ENCODE assay signal across 26 cellular contexts in genomic region chr9:133943036-133943780, GRCh38. TPM values are rescaled to one million over a fixed set of nuclear protein-coding genes. Genes with fewer than 3 reads are reported as not detected.
DNase-seq lines count a peak whose midpoint lies in the region; ATAC-seq, FAIRE-seq and TF ChIP-seq lines count a peak whose summit lies in the region.
"Had no signal": no experiment of that assay in that cellular context is flagged by ENCODE, and none has a peak within 500 bp of the region (broad histone marks: within the 10 kb centered on the region; RNA-seq: fewer than 3 reads in every experiment).

No MANE protein-coding gene starts in this region.

- intact Hi-C loops in mammary epithelial cell (cut with micrococcal nuclease), result no loop called here
- intact Hi-C loops in MCF 10A (cut with micrococcal nuclease), result no loop called here
- intact Hi-C loops in aorta (cut with DNase I), result no loop called here

- BruUV-seq in mammary epithelial cell (replicated peaks; lab: Mats Ljungman, UMichigan) (no TSS peak), MCF 10A (replicated peaks; lab: Mats Ljungman, UMichigan) (no TSS peak)

- TF ChIP-seq EP300 in H1 (IDR thresholded peaks at IDR 0.05; ENCODE audit: borderline replicate concordance in 1 of 2, low read depth in 2 of 2, low read length in 2 of 2), result no peak

- POLR2A ChIA-PET in MCF 10A (lab: Yijun Ruan, JAX), result no interaction called here
- POLR2A ChIA-PET in H1 (lab: Charles Lee; ENCODE audit: partially characterized antibody), result no interaction called here

- ATAC-seq in aorta (ENCODE audit: low FRiP score) (no peak), GM19397 (IDR thresholded peaks at IDR 0.05; ENCODE audit: unreplicated experiment) (no peak)
- ATAC-seq in activated CD8-positive, alpha-beta memory T cell treated with anti-CD3 and anti-CD28 coated beads, Interleukin-2, amount 10 ng/mL, durations not matched to agents 7 days and 5 days, result no peak

- H3K14ac ChIP-seq in H1 (ENCODE audit: insufficient read length), result no peak overlapping the region

- TF ChIP-seq CTCF in mammary epithelial cell (conservative IDR thresholded peaks at IDR 0.05 in 1 of 2, IDR thresholded peaks at IDR 0.05 in 1 of 2; ENCODE audit: extremely low read depth in 1 of 2, insufficient read depth in 1 of 2, low read depth in 1 of 2, low read length in 2 of 2) (no peak), MCF 10A (IDR thresholded peaks at IDR 0.05; ENCODE audit: unreplicated experiment) (no peak), H1 (IDR thresholded peaks at IDR 0.05; ENCODE audit: control extremely low read depth in 1 of 3, insufficient read depth in 1 of 3, low read depth in 1 of 3, low read length in 3 of 3) (no peak), osteoblast (IDR thresholded peaks at IDR 0.05; ENCODE audit: extremely low read depth, low read depth, low read length) (no peak)

- H3K27me3 ChIP-seq in mammary epithelial cell (ENCODE audit: insufficient read depth, low read length) (no peaks in the 10 kb centered on the region), H1 (replicated peaks in 1 of 4; ENCODE audit: control insufficient read depth in 3 of 4, extremely low read depth in 1 of 4, insufficient read depth in 3 of 4, low read length in 3 of 4) (no peaks in the 10 kb centered on the region), osteoblast (ENCODE audit: insufficient read depth, low read length) (no peaks in the 10 kb centered on the region), aorta (ENCODE audit: control insufficient read depth in 1 of 2, insufficient read depth in 2 of 2, low read length in 1 of 2) (no peaks in the 10 kb centered on the region)
- H3K27me3 ChIP-seq: brain microvascular endothelial cell had no signal

- H3K9me3 ChIP-seq in mammary epithelial cell (replicated peaks; ENCODE audit: insufficient read depth, low read length) (no peaks in the 10 kb centered on the region), H1 (ENCODE audit: insufficient read depth in 2 of 2, low read depth in 1 of 2, low read length in 1 of 2) (no peaks in the 10 kb centered on the region), osteoblast (ENCODE audit: low read depth, low read length) (no peaks in the 10 kb centered on the region), aorta (ENCODE audit: control insufficient read depth, low read length) (no peaks in the 10 kb centered on the region)

- H3K36me3 ChIP-seq in mammary epithelial cell (ENCODE audit: insufficient read depth, low read length) (peaks cover 4% of the 10 kb centered on the region), H1 (ENCODE audit: control insufficient read depth in 2 of 4, insufficient read depth in 4 of 4, low read length in 3 of 4) (no peaks in the 10 kb centered on the region; a peak in 1 of 8 replicates), osteoblast (ENCODE audit: insufficient read depth, low read length) (peaks cover 4% of the 10 kb centered on the region), aorta (ENCODE audit: control insufficient read depth in 1 of 2, insufficient read depth in 2 of 2, low read length in 1 of 2) (no peaks in the 10 kb centered on the region)

- no peak overlapping the region; the same call in 1 of the 2 replicates for H2AK5ac ChIP-seq in H1 (ENCODE audit: low read depth, low read length)

- H3K4me2 ChIP-seq in mammary epithelial cell (ENCODE audit: insufficient read depth, low read depth, low read length) (no peak overlapping the region), H1 (ENCODE audit: insufficient read depth in 1 of 2, low read depth in 2 of 2, low read length in 2 of 2) (no peak overlapping the region), osteoblast (ENCODE audit: insufficient read depth, low read length) (no peak overlapping the region)

- H3K36me3 Mint-ChIP-seq in MCF 10A (ENCODE audit: insufficient read depth, unreplicated experiment), result peaks cover 11% of the 10 kb centered on the region
- H3K36me3 Mint-ChIP-seq in activated CD8-positive, alpha-beta memory T cell treated with anti-CD3 and anti-CD28 coated beads, Interleukin-2, amount 10 ng/mL, durations not matched to agents 7 days and 5 days, result no peaks in the 10 kb centered on the region

- in situ Hi-C loops in mammary epithelial cell (cut with MboI; ENCODE audit: low sequenced_read_pairs in 2 of 2), result no loop called here

- 89% methylated on average over 14 of the region's 17 CpGs for WGBS in mammary epithelial cell (ENCODE audit: low coverage, missing lambda C conversion rate)
- 87% methylated on average over 17 of the region's 17 CpGs; no CpG with 5 or more reads in 1 of the 2 experiments for WGBS in H1 (ENCODE audit: extremely low coverage in 1 of 2, insufficient coverage in 1 of 2, insufficient read length in 1 of 2, insufficient replicate concordance in 2 of 2, low coverage in 1 of 2, low lambda C conversion rate in 2 of 2, missing lambda C conversion rate in 1 of 2), 2 experiments
- WGBS in aorta, 2 donors, result 93 to 96% methylated on average over 17 of the region's 17 CpGs

- DNase-seq in mammary epithelial cell (no peak), MCF 10A (ENCODE audit: unreplicated experiment) (no peak), H1 (ENCODE audit: low read depth in 1 of 2, low spot score in 2 of 2) (no peak), osteoblast (ENCODE audit: insufficient read length, low spot score, missing footprints) (peak; percentile 66), aorta (peak; percentile 32 to 57)
- DNase-seq in stimulated activated CD8-positive, alpha-beta memory T cell treated with anti-CD3 and anti-CD28 coated beads, Interleukin-4, amount 100 ng/mL, for 48 hours, result no peak
- DNase-seq in activated CD8-positive, alpha-beta memory T cell treated with anti-CD3 and anti-CD28 coated beads, Interleukin-2, amount 10 ng/mL, durations not matched to agents 7 days and 5 days, result no peak
- DNase-seq: 8988T; activated B cell treated with CpG ODN at 0.5 μM for 24 hours; activated CD4-positive, alpha-beta T cell treated with anti-CD3 and anti-CD28 coated beads, Interleukin-2, amount 50 U/mL, for 1 hour; activated naive CD4-positive, alpha-beta T cell; activated T-cell treated with anti-CD3 and anti-CD28 coated beads, Interleukin-2, amount 50 U/mL, for 48 hours; brain microvascular endothelial cell; CD4-positive, alpha-beta T cell; islet precursor cell; Karpas-422; NCI-H1436; NCI-H2081 treated with DMSO at 0.1 percent for 48 hours; NCI-H226; NCI-H69; T1000 had no signal

- H2BK120ac ChIP-seq in H1 (replicated peaks; ENCODE audit: low read depth, low read length), result no peak overlapping the region

- TF ChIP-seq POLR2A in H1 (IDR thresholded peaks at IDR 0.05; ENCODE audit: control extremely low read depth in 1 of 2, low read depth in 2 of 2, low read length in 2 of 2), result no peak

- CTCF ChIA-PET in mammary epithelial cell (lab: Charles Lee; ENCODE audit: low non-redundant PET) (no interaction called here), MCF 10A (lab: Yijun Ruan, JAX) (interaction anchor here (0.6 kb wide), 1 partner anchor 201 kb away, joined by 3 read pairs; no protein-coding TSS in a partner anchor), H1 (lab: Charles Lee; ENCODE audit: partially characterized antibody) (interaction anchor here (1.5 kb wide), 1 partner anchor 17 kb away, joined by 3 read pairs; no protein-coding TSS in a partner anchor)
- CTCF ChIA-PET in activated CD8-positive, alpha-beta memory T cell treated with anti-CD3 and anti-CD28 coated beads, Interleukin-2, amount 10 ng/mL, durations not matched to agents 7 days and 5 days (lab: Charles Lee), result no interaction called here

- no peaks in the 10 kb centered on the region for H3K23me2 ChIP-seq in H1 (ENCODE audit: low read depth, low read length)

- TF ChIP-seq RAD21 in H1 (IDR thresholded peaks at IDR 0.05 in 1 of 2, conservative IDR thresholded peaks at IDR 0.05 in 1 of 2; ENCODE audit: low read depth in 2 of 2, low read length in 2 of 2), result no peak

- H3K9ac ChIP-seq in mammary epithelial cell (ENCODE audit: insufficient read depth, low read length) (no peak overlapping the region), H1 (replicated peaks in 1 of 4; ENCODE audit: extremely low read depth in 1 of 4, low read depth in 3 of 4, low read length in 3 of 4) (no peak overlapping the region)

- no peak for FAIRE-seq in H1 (lab: Jason Lieb, UNC)
- FAIRE-seq: D721Med had no signal

- no peak overlapping the region for H3K4me3 Mint-ChIP-seq in MCF 10A (ENCODE audit: unreplicated experiment)
- H3K4me3 Mint-ChIP-seq in activated CD8-positive, alpha-beta memory T cell treated with anti-CD3 and anti-CD28 coated beads, Interleukin-2, amount 10 ng/mL, durations not matched to agents 7 days and 5 days, result no peak overlapping the region
- H3K4me3 Mint-ChIP-seq: activated B cell treated with CpG ODN at 0.5 μM for 24 hours; CD4-positive, alpha-beta T cell; neural crest cell had no signal

- H3K4me1 ChIP-seq in mammary epithelial cell (ENCODE audit: insufficient read depth, low read length) (peaks cover 25% of the 10 kb centered on the region), H1 (replicated peaks in 1 of 4; ENCODE audit: control insufficient read depth in 3 of 4, insufficient read depth in 4 of 4, low read length in 3 of 4) (peaks cover 0 to 7% (median 4%) of the 10 kb centered on the region in 4 experiments; a peak in 3 of 7 replicates), osteoblast (ENCODE audit: insufficient read depth, low read length) (peaks cover 10% of the 10 kb centered on the region), aorta (ENCODE audit: control insufficient read depth in 1 of 2, insufficient read depth in 2 of 2, low read length in 2 of 2) (no peaks in the 10 kb centered on the region)

- H2BK20ac ChIP-seq in H1 (ENCODE audit: low read length), result no peak overlapping the region

- H4K20me1 ChIP-seq in mammary epithelial cell (ENCODE audit: insufficient read depth, low read length) (peaks cover 2% of the 10 kb centered on the region), H1 (replicated peaks in 1 of 2; ENCODE audit: control insufficient read depth in 1 of 2, insufficient read depth in 2 of 2, low read length in 2 of 2) (peaks cover 4 to 27% of the 10 kb centered on the region in 2 experiments), osteoblast (ENCODE audit: insufficient read depth, low read length) (peaks cover 54% of the 10 kb centered on the region)

- no peak overlapping the region for H2BK12ac ChIP-seq in H1 (ENCODE audit: low read depth, low read length)

- H2BK5ac ChIP-seq in H1 (ENCODE audit: low read depth, low read length), result no peak overlapping the region

- H3K27ac ChIP-seq in mammary epithelial cell (ENCODE audit: insufficient read depth, low read depth, low read length) (peak overlapping the region; percentile 23), H1 (ENCODE audit: low read depth, low read length) (no peak overlapping the region), osteoblast (ENCODE audit: low read depth, low read length) (no peak overlapping the region), aorta (ENCODE audit: low read depth in 1 of 2, low read length in 2 of 2) (no peak overlapping the region)
- H3K27ac ChIP-seq: brain microvascular endothelial cell had no signal

- H3K27ac Mint-ChIP-seq in MCF 10A (ENCODE audit: low read depth, unreplicated experiment), result no peak overlapping the region
- H3K27ac Mint-ChIP-seq in activated CD8-positive, alpha-beta memory T cell treated with anti-CD3 and anti-CD28 coated beads, Interleukin-2, amount 10 ng/mL, durations not matched to agents 7 days and 5 days, result no peak overlapping the region
- H3K27ac Mint-ChIP-seq: CD4-positive, alpha-beta T cell had no signal

- H3K4me3 ChIP-seq in mammary epithelial cell (replicated peaks in 1 of 3; ENCODE audit: insufficient read depth in 1 of 3, low read depth in 2 of 3, low read length in 3 of 3) (no peak overlapping the region), H1 (ENCODE audit: extremely low read depth in 1 of 4, insufficient read depth in 2 of 4, low read depth in 3 of 4, low read length in 4 of 4) (no peak overlapping the region), osteoblast (ENCODE audit: insufficient read depth, low read length) (no peak overlapping the region), aorta (ENCODE audit: low read length in 2 of 2) (no peak overlapping the region)
- H3K4me3 ChIP-seq: lung had no signal

- no peak overlapping the region for H2AFZ ChIP-seq in mammary epithelial cell (ENCODE audit: low read depth, low read length)
- no peak overlapping the region for H2AFZ ChIP-seq in H1 (ENCODE audit: low read length)
- no peak overlapping the region for H2AFZ ChIP-seq in osteoblast (ENCODE audit: low read length)

- H3K79me2 ChIP-seq in mammary epithelial cell (ENCODE audit: insufficient read depth, low read length), result peaks cover 93% of the 10 kb centered on the region
- H3K79me2 ChIP-seq in H1 (ENCODE audit: control insufficient read depth in 1 of 2, insufficient read depth in 2 of 2, low read length in 2 of 2), result peaks cover 0 to 63% of the 10 kb centered on the region in 2 experiments; a peak in 2 of 4 replicates
- H3K79me2 ChIP-seq in osteoblast (ENCODE audit: insufficient read depth, low read length), result peaks cover 68% of the 10 kb centered on the region

- H3K79me1 ChIP-seq in H1 (ENCODE audit: low read depth, low read length), result peaks cover 16% of the 10 kb centered on the region

- no peak overlapping the region for H3K18ac ChIP-seq in H1 (ENCODE audit: extremely low read depth, low read length)

- dilution Hi-C loops in mammary epithelial cell (cut with HindIII; ENCODE audit: low sequenced_read_pairs), result no loop called here

- H4K91ac ChIP-seq in H1 (replicated peaks; ENCODE audit: insufficient read length, low read length), result no peak overlapping the region

- H2BK15ac ChIP-seq in H1 (ENCODE audit: low read length), result no peak overlapping the region

- no peak overlapping the region for H3K4ac ChIP-seq in H1 (replicated peaks; ENCODE audit: insufficient read length, low read depth, low read length)

- no peak overlapping the region for H4K5ac ChIP-seq in H1 (ENCODE audit: insufficient read length, low read depth, low read length)

- H3K4me1 Mint-ChIP-seq in MCF 10A (ENCODE audit: insufficient read depth, unreplicated experiment), result peaks cover 6% of the 10 kb centered on the region
- H3K4me1 Mint-ChIP-seq in activated CD8-positive, alpha-beta memory T cell treated with anti-CD3 and anti-CD28 coated beads, Interleukin-2, amount 10 ng/mL, durations not matched to agents 7 days and 5 days, result no peaks in the 10 kb centered on the region

- H3K9me3 Mint-ChIP-seq in MCF 10A (ENCODE audit: unreplicated experiment), result no peaks in the 10 kb centered on the region
- H3K9me3 Mint-ChIP-seq in activated CD8-positive, alpha-beta memory T cell treated with anti-CD3 and anti-CD28 coated beads, Interleukin-2, amount 10 ng/mL, durations not matched to agents 7 days and 5 days (ENCODE audit: low read depth), result no peaks in the 10 kb centered on the region
- H3K9me3 Mint-ChIP-seq: activated B cell treated with CpG ODN at 0.5 μM for 24 hours; CD4-positive, alpha-beta T cell; neural crest cell had no signal

- no peak overlapping the region for H3K56ac ChIP-seq in H1 (replicated peaks; ENCODE audit: insufficient read length, low read depth, low read length)

- no peaks in the 10 kb centered on the region for H3K27me3 Mint-ChIP-seq in MCF 10A (ENCODE audit: insufficient read depth, unreplicated experiment)
- H3K27me3 Mint-ChIP-seq in activated CD8-positive, alpha-beta memory T cell treated with anti-CD3 and anti-CD28 coated beads, Interleukin-2, amount 10 ng/mL, durations not matched to agents 7 days and 5 days, result no peaks in the 10 kb centered on the region
- H3K27me3 Mint-ChIP-seq: activated B cell treated with CpG ODN at 0.5 μM for 24 hours; CD4-positive, alpha-beta T cell; progenitor cell of endocrine pancreas had no signal

- H4K8ac ChIP-seq in H1 (ENCODE audit: extremely low read depth, insufficient read depth, low read length), result peak overlapping the region; percentile 57; the same call in 1 of the 2 replicates

- no peak overlapping the region for H3K23ac ChIP-seq in H1 (ENCODE audit: insufficient read length)

RNA-seq across cellular contexts. Expression of gene VAV2, which starts 48.9 kb away (rescaled TPM):
- 10 to 100 TPM; 32.5 to 60.1 TPM for total RNA-seq in mammary epithelial cell
- 29.9 TPM for polyA plus RNA-seq in mammary epithelial cell
- polyA minus RNA-seq in mammary epithelial cell, result 65.1 TPM
- total RNA-seq in MCF 10A (2022), result 29.9 and 31.0 TPM in 2 replicates
- 34.6 and 37.6 TPM in 2 replicates for total RNA-seq in H1 (2021; fragmentation: NEBNext Ultra II Directional; extraction: Animal tissue kit (Norgen Biotek cat#: 25700))
- 13.6 and 17.6 TPM in 2 replicates for polyA plus RNA-seq in H1 (2011; rRNA removed)
- polyA plus RNA-seq in H1 (2011; cell fraction: cytosol; rRNA removed), result 20.6 TPM
- 40.6 TPM for polyA plus RNA-seq in H1 (2011; cell fraction: nucleus; rRNA removed)
- polyA plus RNA-seq in H1 (2012, experiment 1 of 2), result 20.5 to 32.6 TPM (median 30.1 TPM) in 4 replicates
- 11.5 TPM for polyA plus RNA-seq in H1 (2012, experiment 2 of 2)
- polyA plus RNA-seq in H1 (2013, experiment 1 of 2), result 15.7 TPM
- polyA plus RNA-seq in H1 (2013, experiment 2 of 2), result 15.9 TPM
- polyA minus RNA-seq in H1 (2011; rRNA and poly(A)+ RNA removed), result 28.1 and 28.9 TPM in 2 replicates
- 19.7 TPM for polyA minus RNA-seq in H1 (2011; cell fraction: cytosol; rRNA and poly(A)+ RNA removed)
- 22.4 TPM for polyA minus RNA-seq in H1 (2011; cell fraction: nucleus; rRNA and poly(A)+ RNA removed)
- total RNA-seq in osteoblast, result 8.0 and 8.8 TPM in 2 replicates
- 10 to 100 TPM; 12.0 to 25.4 TPM for total RNA-seq in aorta
- 10 to 100 TPM in 1 of 2 donors, 1 to 10 TPM in 1; 9.0 to 11.6 TPM for polyA plus RNA-seq in aorta
- total RNA-seq in activated CD8-positive, alpha-beta memory T cell treated with anti-CD3 and anti-CD28 coated beads, Interleukin-2, amount 10 ng/mL, durations not matched to agents 7 days and 5 days, result 1 to 10 TPM; 5.1 to 5.5 TPM

Comparison
In these comparisons a context has a peak if more than half of its experiments do, and no peak if none do; other contexts are left out.
1. CTCF ChIA-PET loops: an anchor here in MCF 10A (0.6 kb wide) and H1 (1.5 kb wide); none called in mammary epithelial cell and activated CD8-positive, alpha-beta memory T cell treated with anti-CD3 and anti-CD28 coated beads, Interleukin-2, amount 10 ng/mL, durations not matched to agents 7 days and 5 days.
2. DNase-seq: peak in osteoblast (single experiment) and aorta (2 of 2); none in mammary epithelial cell (single experiment), MCF 10A (single experiment), H1 (0 of 2), stimulated activated CD8-positive, alpha-beta memory T cell treated with anti-CD3 and anti-CD28 coated beads, Interleukin-4, amount 100 ng/mL, for 48 hours (single experiment) and activated CD8-positive, alpha-beta memory T cell treated with anti-CD3 and anti-CD28 coated beads, Interleukin-2, amount 10 ng/mL, durations not matched to agents 7 days and 5 days (single experiment).